Comparison of ENCODE assay signal across 8 cellular contexts in genomic region chr5:32170303-32171170, GRCh38. TPM values are rescaled to one million over a fixed set of nuclear protein-coding genes. Genes with fewer than 3 reads are reported as not detected.
DNase-seq lines count a peak whose midpoint lies in the region; ATAC-seq and TF ChIP-seq lines count a peak whose summit lies in the region.

No MANE protein-coding gene starts in this region.

- peaks cover 18% of the 10 kb centered on the region for H3K36me3 Mint-ChIP-seq in activated naive CD4-positive, alpha-beta T cell treated with anti-CD3 and anti-CD28 coated beads, Interleukin-2, amount 50 U/mL, for 24 hours
- H3K36me3 Mint-ChIP-seq in T-cell = peaks cover 33% of the 10 kb centered on the region

- no peaks in the 10 kb centered on the region for H3K9me3 ChIP-seq in tibial artery

- intact Hi-C loops in tibial artery (cut with DNase I; ENCODE audit: low total_unique reads) = no loop called here

- H3K36me3 ChIP-seq in tibial artery = peaks cover 11 to 17% (median 16%) of the 10 kb centered on the region in 3 donors

- no peak overlapping the region for H3K4me3 ChIP-seq in tibial artery

- ATAC-seq in T-cell (replicated peaks in 1 of 4) = no peak
- no peak for ATAC-seq in GM19023 (IDR thresholded peaks at IDR 0.05; ENCODE audit: unreplicated experiment)

- H3K27ac Mint-ChIP-seq in activated naive CD4-positive, alpha-beta T cell treated with anti-CD3 and anti-CD28 coated beads, Interleukin-2, amount 50 U/mL, for 24 hours = no peak overlapping the region
- peak overlapping the region; percentile 4 to 69 for H3K27ac Mint-ChIP-seq in T-cell

- H3K27me3 Mint-ChIP-seq in activated naive CD4-positive, alpha-beta T cell treated with anti-CD3 and anti-CD28 coated beads, Interleukin-2, amount 50 U/mL, for 24 hours = no peaks in the 10 kb centered on the region
- no peaks in the 10 kb centered on the region for H3K27me3 Mint-ChIP-seq in T-cell

- CTCF ChIA-PET in T-cell (lab: Charles Lee) = no interaction called here

- TF ChIP-seq CTCF in tibial artery (IDR thresholded peaks at IDR 0.05) = no peak

- no peaks in the 10 kb centered on the region for H3K27me3 ChIP-seq in tibial artery

- peaks cover 0 to 72% (median 44%) of the 10 kb centered on the region in 4 donors for H3K4me1 ChIP-seq in tibial artery

- POLR2A ChIA-PET in T-cell (lab: Charles Lee) = interaction anchor here (0.6 to 0.8 kb wide), 3 partner anchors 14 to 218 kb away, joined by 3 to 5 read pairs (median 4); no protein-coding TSS in a partner anchor

- peaks cover 36% of the 10 kb centered on the region for H3K4me1 Mint-ChIP-seq in activated naive CD4-positive, alpha-beta T cell treated with anti-CD3 and anti-CD28 coated beads, Interleukin-2, amount 50 U/mL, for 24 hours
- H3K4me1 Mint-ChIP-seq in T-cell = peaks cover 46 to 59% (median 53%) of the 10 kb centered on the region in 3 donors

- H3K27ac ChIP-seq in tibial artery = peak overlapping the region; percentile 48 to 53

- DNase-seq in activated naive CD4-positive, alpha-beta T cell treated with anti-CD3 and anti-CD28 coated beads, Interleukin-2, amount 50 U/mL, for 16 hours = no peak
- no peak for DNase-seq in T-cell
- peak; percentile 93 for DNase-seq in fibroblast of the conjunctiva (ENCODE audit: low read depth)
- DNase-seq in tibial artery = no peak
- no peak for DNase-seq in NCI-H1048 (lab: John Stamatoyannopoulos, UW)
- no peak for DNase-seq in NCI-H1436 (lab: John Stamatoyannopoulos, UW)

- peak overlapping the region; percentile 32 for H3K4me3 Mint-ChIP-seq in activated naive CD4-positive, alpha-beta T cell treated with anti-CD3 and anti-CD28 coated beads, Interleukin-2, amount 50 U/mL, for 24 hours
- H3K4me3 Mint-ChIP-seq in T-cell = peak overlapping the region; percentile 18 to 45 (median 39)

- H3K9me3 Mint-ChIP-seq in activated naive CD4-positive, alpha-beta T cell treated with anti-CD3 and anti-CD28 coated beads, Interleukin-2, amount 50 U/mL, for 24 hours = no peaks in the 10 kb centered on the region
- H3K9me3 Mint-ChIP-seq in T-cell = no peaks in the 10 kb centered on the region

RNA-seq across cellular contexts. Expression of gene GOLPH3, which starts 3.6 kb away (rescaled TPM):
- 10 to 100 TPM; 49.3 to 87.6 (median 73.8) TPM for total RNA-seq in T-cell
